Comparison of ENCODE assay signal across 8 cellular contexts in genomic region chr1:244325056-244325764, GRCh38.
DNase-seq lines count a peak whose midpoint lies in the region; ATAC-seq and TF ChIP-seq lines count a peak whose summit lies in the region.

No MANE protein-coding gene starts in this region.

- peak; percentile 67 for ATAC-seq in HG02763 (IDR thresholded peaks at IDR 0.05; ENCODE audit: unreplicated experiment)

- WGBS in smooth muscle cell (ENCODE audit: low lambda C conversion rate), result 58% methylated on average over 8 of the region's 8 CpGs

- TF ChIP-seq POLR2A in Peyer's patch (IDR thresholded peaks at IDR 0.05), result no peak

- no peak overlapping the region; the same call in 1 of the 2 replicates for H2AFZ ChIP-seq in Karpas-422 (ENCODE audit: low read length)
- no peak overlapping the region for H2AFZ ChIP-seq in smooth muscle cell (ENCODE audit: low read depth)

- no peaks in the 10 kb centered on the region for H3K27me3 ChIP-seq in Peyer's patch
- 0 out of 2 replicates have a peak, but pooled peaks cover 4% of the 10 kb centered on the region for H3K27me3 ChIP-seq in Karpas-422 (ENCODE audit: low read length)
- no peaks in the 10 kb centered on the region for H3K27me3 ChIP-seq in smooth muscle cell (ENCODE audit: low read depth)

- no peak overlapping the region for H3K4me3 ChIP-seq in Peyer's patch
- H3K4me3 ChIP-seq in Karpas-422 (ENCODE audit: low read length), result no peak overlapping the region
- no peak overlapping the region for H3K4me3 ChIP-seq in smooth muscle cell

- H3K9ac ChIP-seq in Karpas-422 (ENCODE audit: low read length) (no peak overlapping the region), smooth muscle cell (ENCODE audit: low read depth) (no peak overlapping the region)

- H3K36me3 ChIP-seq in Peyer's patch, result no peaks in the 10 kb centered on the region
- H3K36me3 ChIP-seq in Karpas-422 (ENCODE audit: insufficient read depth, low read length), result no peaks in the 10 kb centered on the region
- H3K36me3 ChIP-seq in smooth muscle cell (ENCODE audit: low read depth), result no peaks in the 10 kb centered on the region

- H3K4me2 ChIP-seq in Karpas-422 (ENCODE audit: low read depth, low read length, poor library complexity, severe bottlenecking), result no peak overlapping the region
- H3K4me2 ChIP-seq in smooth muscle cell, result no peak overlapping the region

- peak; percentile 9 for DNase-seq in NK-92 treated with Interleukin-12 subunit alpha and Interleukin-12 subunit beta, amount 100 ng/mL, for 24 hours (lab: John Stamatoyannopoulos, UW)
- DNase-seq in NK-92 (lab: John Stamatoyannopoulos, UW; ENCODE audit: unreplicated experiment) (no peak), Peyer's patch (peak in 2 of 3 donors; percentile 53 to 66), kidney tubule cell (ENCODE audit: low spot score) (peak; percentile 29), occipital lobe (lab: John Stamatoyannopoulos, UW) (no peak), Karpas-422 (no peak), smooth muscle cell (lab: John Stamatoyannopoulos, UW; ENCODE audit: unreplicated experiment) (no peak)

- H3K27ac ChIP-seq in Peyer's patch (peak overlapping the region; percentile 15 to 72 (median 24)), Karpas-422 (ENCODE audit: low read length) (no peak overlapping the region), smooth muscle cell (ENCODE audit: low read depth) (no peak overlapping the region)

- peaks cover 8% of the 10 kb centered on the region for H3F3A ChIP-seq in smooth muscle cell (ENCODE audit: low read depth)

- TF ChIP-seq CTCF in Peyer's patch (IDR thresholded peaks at IDR 0.05), result no peak
- no peak for TF ChIP-seq CTCF in smooth muscle cell (IDR thresholded peaks at IDR 0.05; ENCODE audit: borderline replicate concordance, insufficient read depth, poor library complexity, severe bottlenecking)

- no peaks in the 10 kb centered on the region for H4K20me1 ChIP-seq in Karpas-422 (ENCODE audit: insufficient read depth, low read depth, low read length)
- H4K20me1 ChIP-seq in smooth muscle cell (ENCODE audit: low read depth), result no peaks in the 10 kb centered on the region

- H3K4me1 ChIP-seq in Peyer's patch (peaks cover 0 to 17% (median under 1%) of the 10 kb centered on the region in 4 donors), Karpas-422 (ENCODE audit: low read length) (peaks cover 4% of the 10 kb centered on the region), smooth muscle cell (ENCODE audit: low read depth) (peaks cover 3% of the 10 kb centered on the region)

- no peaks in the 10 kb centered on the region for H3K9me2 ChIP-seq in Karpas-422 (replicated peaks; ENCODE audit: insufficient read depth, low read length)

- no peaks in the 10 kb centered on the region for H3K9me3 ChIP-seq in Peyer's patch
- no peaks in the 10 kb centered on the region for H3K9me3 ChIP-seq in Karpas-422 (ENCODE audit: low read length)
- peaks cover 3% of the 10 kb centered on the region for H3K9me3 ChIP-seq in smooth muscle cell (replicated peaks; ENCODE audit: low read depth)

- no peaks in the 10 kb centered on the region for H3K79me2 ChIP-seq in Karpas-422 (ENCODE audit: low read length)
- no peaks in the 10 kb centered on the region for H3K79me2 ChIP-seq in smooth muscle cell (ENCODE audit: low read depth)

Comparison
In these comparisons a context has a peak if more than half of its experiments do, and no peak if none do; other contexts are left out.
1. DNase-seq: peak in NK-92 treated with Interleukin-12 subunit alpha and Interleukin-12 subunit beta, amount 100 ng/mL, for 24 hours (single experiment), Peyer's patch (2 of 3) and kidney tubule cell (single experiment); none in NK-92 (single experiment), occipital lobe (single experiment), Karpas-422 (single experiment) and smooth muscle cell (single experiment).
2. H3K27ac ChIP-seq: peak in Peyer's patch (4 of 4); none in Karpas-422 (single experiment) and smooth muscle cell (single experiment).